In genomic region chr2:218219934-218220333, GRCh38 we compare ENCODE assay signal across 10 cellular contexts. TPM values are rescaled to one million over a fixed set of nuclear protein-coding genes. Genes with fewer than 3 reads are reported as not detected.
DNase-seq lines count a peak whose midpoint lies in the region; ATAC-seq and TF ChIP-seq lines count a peak whose summit lies in the region.
"Had no signal": no experiment of that assay in that cellular context is flagged by ENCODE, and none has a peak within 500 bp of the region (broad histone marks: within the 10 kb centered on the region; RNA-seq: fewer than 3 reads in every experiment).

No MANE protein-coding gene starts in this region.

- intact Hi-C loops in CD14-positive monocyte (cut with micrococcal nuclease), result loop anchor here (5.0 kb wide), 3 partner anchors 37 to 177 kb away; partner anchors contain the start of genes CTDSP1 (in 1 of the 2) and GPBAR1 (in 1 of the 2)

- DNase-seq in CD14-positive monocyte (ENCODE audit: low spot score) (no peak), KBM-7 (peak; percentile 39), AG20443 (ENCODE audit: low spot score) (no peak)
- DNase-seq in central memory CD8-positive, alpha-beta T cell (ENCODE audit: low spot score in 2 of 2), result no peak
- no peak for DNase-seq in natural killer cell treated with Interleukin-12 subunit alpha and Interleukin-12 subunit beta and Interleukin-15 and Interleukin-18, amount 100 ng/mL, for 72 hours (ENCODE audit: low spot score)
- no peak for DNase-seq in stimulated activated naive CD4-positive, alpha-beta T cell treated with Interleukin-2 at 50 U/mL for 16 hours (lab: John Stamatoyannopoulos, UW)
- no peak for DNase-seq in activated CD8-positive, alpha-beta memory T cell treated with anti-CD3 and anti-CD28 coated beads, Interleukin-2, amount 50 U/mL, for 48 hours
- DNase-seq: NCI-H1694 treated with DMSO at 0.1 percent for 48 hours had no signal

- peak overlapping the region; percentile 0 to 100 (median 88) for H3K27ac Mint-ChIP-seq in CD14-positive monocyte
- H3K27ac Mint-ChIP-seq in central memory CD8-positive, alpha-beta T cell (ENCODE audit: low read depth), result peak overlapping the region; percentile 98
- H3K27ac Mint-ChIP-seq in natural killer cell treated with Interleukin-12 subunit alpha and Interleukin-12 subunit beta and Interleukin-15 and Interleukin-18, amount 100 ng/mL, for 72 hours, result peak overlapping the region; percentile 91 to 94

- peaks cover 41 to 42% of the 10 kb centered on the region in 2 donors for H3K36me3 Mint-ChIP-seq in CD14-positive monocyte
- H3K36me3 Mint-ChIP-seq in central memory CD8-positive, alpha-beta T cell (ENCODE audit: insufficient read depth), result peaks cover 54% of the 10 kb centered on the region
- H3K36me3 Mint-ChIP-seq in natural killer cell treated with Interleukin-12 subunit alpha and Interleukin-12 subunit beta and Interleukin-15 and Interleukin-18, amount 100 ng/mL, for 72 hours, result peaks cover 41% of the 10 kb centered on the region

- H3K9me3 Mint-ChIP-seq in CD14-positive monocyte, result no peaks in the 10 kb centered on the region
- no peaks in the 10 kb centered on the region for H3K9me3 Mint-ChIP-seq in central memory CD8-positive, alpha-beta T cell
- no peaks in the 10 kb centered on the region for H3K9me3 Mint-ChIP-seq in natural killer cell treated with Interleukin-12 subunit alpha and Interleukin-12 subunit beta and Interleukin-15 and Interleukin-18, amount 100 ng/mL, for 72 hours

- H3K4me3 Mint-ChIP-seq in CD14-positive monocyte, result peak overlapping the region; percentile 91 to 95
- H3K4me3 Mint-ChIP-seq in central memory CD8-positive, alpha-beta T cell, result peak overlapping the region; percentile 92
- H3K4me3 Mint-ChIP-seq in natural killer cell treated with Interleukin-12 subunit alpha and Interleukin-12 subunit beta and Interleukin-15 and Interleukin-18, amount 100 ng/mL, for 72 hours, result peak overlapping the region; percentile 88

- no peaks in the 10 kb centered on the region for H3K27me3 Mint-ChIP-seq in CD14-positive monocyte (ENCODE audit: low read depth in 3 of 3)
- H3K27me3 Mint-ChIP-seq in central memory CD8-positive, alpha-beta T cell, result no peaks in the 10 kb centered on the region
- H3K27me3 Mint-ChIP-seq in natural killer cell treated with Interleukin-12 subunit alpha and Interleukin-12 subunit beta and Interleukin-15 and Interleukin-18, amount 100 ng/mL, for 72 hours, result no peaks in the 10 kb centered on the region

- TF ChIP-seq CTCF in CD14-positive monocyte (IDR thresholded peaks at IDR 0.05), result no peak

- no peak for ATAC-seq in central memory CD8-positive, alpha-beta T cell (replicated peaks; ENCODE audit: extremely low read depth, poor library complexity, severe bottlenecking)
- ATAC-seq in natural killer cell treated with Interleukin-12 subunit alpha and Interleukin-12 subunit beta and Interleukin-15 and Interleukin-18, amount 100 ng/mL, for 72 hours, result no peak
- no peak for ATAC-seq in GM21447 (IDR thresholded peaks at IDR 0.05; ENCODE audit: unreplicated experiment)

- in situ Hi-C loops in KBM-7 (cut with MboI; ENCODE audit: low pct_unique_long_range_greater_than_20kb, low sequenced_read_pairs), result no loop called here

- peaks cover 69% of the 10 kb centered on the region for H3K4me1 Mint-ChIP-seq in CD14-positive monocyte
- H3K4me1 Mint-ChIP-seq in central memory CD8-positive, alpha-beta T cell, result peaks cover 78% of the 10 kb centered on the region
- peaks cover 68% of the 10 kb centered on the region in 2 donors for H3K4me1 Mint-ChIP-seq in natural killer cell treated with Interleukin-12 subunit alpha and Interleukin-12 subunit beta and Interleukin-15 and Interleukin-18, amount 100 ng/mL, for 72 hours (ENCODE audit: low read depth in 2 of 2)

RNA-seq across cellular contexts. Expression of gene ARPC2, which starts 2.9 kb away (rescaled TPM):
- 1,000 to 10,000 TPM; 1,162 to 1,227 TPM for polyA plus RNA-seq in CD14-positive monocyte
- total RNA-seq in natural killer cell treated with Interleukin-12 subunit alpha and Interleukin-12 subunit beta and Interleukin-15 and Interleukin-18, amount 100 ng/mL, for 72 hours, result 100 to 1,000 TPM; 509 to 675 TPM

RNA-seq across cellular contexts. Expression of gene GPBAR1, which starts 40.9 kb away (rescaled TPM):
- 100 to 1,000 TPM; 143 to 181 TPM for polyA plus RNA-seq in CD14-positive monocyte
- total RNA-seq in natural killer cell treated with Interleukin-12 subunit alpha and Interleukin-12 subunit beta and Interleukin-15 and Interleukin-18, amount 100 ng/mL, for 72 hours, result 1 to 10 TPM; 2.6 to 3.0 TPM
- total RNA-seq: dermis microvascular lymphatic vessel endothelial cell had no signal

RNA-seq across cellular contexts. Expression of gene AAMP, which starts 50.0 kb away (rescaled TPM):
- polyA plus RNA-seq in CD14-positive monocyte, result 10 to 100 TPM; 90.8 to 98.7 TPM
- total RNA-seq in natural killer cell treated with Interleukin-12 subunit alpha and Interleukin-12 subunit beta and Interleukin-15 and Interleukin-18, amount 100 ng/mL, for 72 hours, result 100 to 1,000 TPM in 1 of 2 donors, 10 to 100 TPM in 1; 75.6 to 104 TPM

RNA-seq across cellular contexts. Expression of gene PNKD, which starts 50.4 kb away (rescaled TPM):
- polyA plus RNA-seq in CD14-positive monocyte, result 10 to 100 TPM; 79.8 to 92.0 TPM
- 10 to 100 TPM; 20.6 to 22.0 TPM for total RNA-seq in natural killer cell treated with Interleukin-12 subunit alpha and Interleukin-12 subunit beta and Interleukin-15 and Interleukin-18, amount 100 ng/mL, for 72 hours

RNA-seq across cellular contexts. Expression of gene CXCR1, which starts 53.2 kb away (rescaled TPM):
- 1 to 10 TPM in 1 of 2 donors, under 1 TPM in 1; 0.59 to 2.4 TPM for polyA plus RNA-seq in CD14-positive monocyte
- under 1 TPM in 1 of 2 donors, not detected in 1; 0.28 TPM for total RNA-seq in natural killer cell treated with Interleukin-12 subunit alpha and Interleukin-12 subunit beta and Interleukin-15 and Interleukin-18, amount 100 ng/mL, for 72 hours
- total RNA-seq: dermis microvascular lymphatic vessel endothelial cell had no signal
